In genomic region chr7:71386200-71386599, GRCh38 we compare ENCODE assay signal across 25 cellular contexts.
"Had no signal": no experiment of that assay in that cellular context is flagged by ENCODE, and none has a peak within 500 bp of the region (broad histone marks: within the 10 kb centered on the region; RNA-seq: fewer than 3 reads in every experiment).

No MANE protein-coding gene starts in this region.

- H3K4me1 Mint-ChIP-seq: mesothelial cell of epicardium, naive B cell had no signal

- DNase-seq: dermis blood vessel endothelial cell; dorsolateral prefrontal cortex; effector CD4-positive, alpha-beta T cell; effector memory CD4-positive, alpha-beta T cell; esophagus squamous epithelium; foreskin fibroblast; foreskin melanocyte; gastrocnemius medialis; glutamatergic neuron; head of caudate nucleus; heart right ventricle; hippocampal formation; left cardiac atrium; left lung; left ventricle myocardium superior; lower lobe of right lung; mesenchymal stem cell; mucosa of descending colon; naive B cell had no signal

- ATAC-seq: gastrocnemius medialis, left cardiac atrium, left lung, left ventricle myocardium superior, mucosa of descending colon had no signal

- H3K36me3 Mint-ChIP-seq: mesothelial cell of epicardium, naive B cell had no signal

- H3K36me3 ChIP-seq: esophagus squamous epithelium, gastrocnemius medialis, heart right ventricle, left lung, lower lobe of right lung had no signal

- H3K27me3 ChIP-seq: dorsolateral prefrontal cortex, esophagus squamous epithelium, gastrocnemius medialis, heart right ventricle, left lung had no signal

- FAIRE-seq: colon, endothelial cell of umbilical vein, islet of Langerhans, keratinocyte had no signal

- H3K9me3 ChIP-seq: gastrocnemius medialis, lower lobe of right lung had no signal

- H3K27ac Mint-ChIP-seq: mesothelial cell of epicardium, naive B cell had no signal

- H3K4me1 ChIP-seq: esophagus squamous epithelium, gastrocnemius medialis, left lung, lower lobe of right lung had no signal

- H3K4me3 Mint-ChIP-seq: mesothelial cell of epicardium, naive B cell had no signal

- H3K4me3 ChIP-seq: coronary artery, dorsolateral prefrontal cortex, esophagus squamous epithelium, gastrocnemius medialis, heart right ventricle, left lung, lower lobe of right lung, mucosa of descending colon had no signal

- H3K27ac ChIP-seq: coronary artery, dorsolateral prefrontal cortex, esophagus squamous epithelium, gastrocnemius medialis, heart right ventricle, left lung, lower lobe of right lung had no signal

- H3K27me3 Mint-ChIP-seq: naive B cell had no signal
